16 cellular contexts compared by ENCODE assay signal in the genomic region with DNA sequence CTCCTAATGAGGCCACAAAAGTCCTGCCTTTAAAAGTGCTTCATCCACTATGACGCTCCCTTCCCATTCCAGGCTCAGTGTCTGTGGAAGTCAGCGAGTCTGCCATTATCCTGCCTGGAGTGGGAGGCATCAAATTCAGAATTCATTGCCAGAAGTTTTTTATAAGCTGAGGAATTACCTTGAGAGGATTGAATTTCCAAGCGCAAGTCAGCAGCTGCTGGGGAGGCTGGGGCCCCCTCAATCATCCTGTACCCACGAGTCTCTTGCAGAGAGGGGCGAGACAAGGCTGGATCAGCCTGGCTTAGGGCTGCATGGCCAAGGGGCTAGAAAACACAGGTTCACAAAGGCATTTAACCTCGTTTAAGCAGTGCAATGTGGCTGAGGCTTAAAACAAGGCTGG.
"Had no signal": no experiment of that assay in that cellular context is flagged by ENCODE, and none has a peak within 500 bp of the region (broad histone marks: within the 10 kb centered on the region; RNA-seq: fewer than 3 reads in every experiment).

No MANE protein-coding gene starts in this region.

- H3K36me3 Mint-ChIP-seq: activated naive CD8-positive, alpha-beta T cell treated with anti-CD3 and anti-CD28 coated beads, Interleukin-2, amount 10 ng/mL, durations not matched to agents 7 days and 5 days had no signal

- DNase-seq: activated CD4-positive, alpha-beta T cell treated with anti-CD3 and anti-CD28 coated beads, Interleukin-2, amount 50 U/mL, for 1 hour; activated naive CD4-positive, alpha-beta T cell; activated naive CD8-positive, alpha-beta T cell treated with anti-CD3 and anti-CD28 coated beads, Interleukin-2, amount 10 ng/mL, durations not matched to agents 7 days and 5 days; gastrocnemius medialis; left ventricle myocardium inferior; mesendoderm; stimulated activated CD4-positive, alpha-beta T cell treated with anti-CD3 and anti-CD28 coated beads, Interleukin-15, amount 100 ng/mL, for 24 hours; stimulated activated CD4-positive, alpha-beta T cell treated with anti-CD3 and anti-CD28 coated beads, Interleukin-4, amount 100 ng/mL, for 1 hour; stimulated activated naive CD4-positive, alpha-beta T cell; T-helper 2 cell had no signal

- H3K4me1 Mint-ChIP-seq: activated naive CD8-positive, alpha-beta T cell treated with anti-CD3 and anti-CD28 coated beads, Interleukin-2, amount 10 ng/mL, durations not matched to agents 7 days and 5 days had no signal

- H3K4me3 ChIP-seq: gastrocnemius medialis, left ventricle myocardium inferior, right atrium auricular region, skin epidermis, tibial nerve, vagina had no signal

- H3K27me3 ChIP-seq: gastrocnemius medialis, right atrium auricular region, tibial nerve, vagina had no signal

- H3K9me3 Mint-ChIP-seq: activated naive CD8-positive, alpha-beta T cell treated with anti-CD3 and anti-CD28 coated beads, Interleukin-2, amount 10 ng/mL, durations not matched to agents 7 days and 5 days; dendritic cell treated with granulocyte-macrophage colony-stimulating factor and Interleukin-4, amounts not matched to agents 40 ng/mL and 50 ng/mL, for 4 days had no signal

- H3K36me3 ChIP-seq: gastrocnemius medialis, left ventricle myocardium inferior, right atrium auricular region, tibial nerve, vagina had no signal

- H3K9me3 ChIP-seq: gastrocnemius medialis, left ventricle myocardium inferior, right atrium auricular region, tibial nerve, vagina had no signal

- H3K4me1 ChIP-seq: tibial nerve, vagina had no signal

- H3K4me3 Mint-ChIP-seq: activated naive CD8-positive, alpha-beta T cell treated with anti-CD3 and anti-CD28 coated beads, Interleukin-2, amount 10 ng/mL, durations not matched to agents 7 days and 5 days; dendritic cell treated with granulocyte-macrophage colony-stimulating factor and Interleukin-4, amounts not matched to agents 40 ng/mL and 50 ng/mL, for 4 days had no signal

- ATAC-seq: activated CD4-positive, CD25-positive, alpha-beta regulatory T cell treated with anti-CD3 and anti-CD28 coated beads, Interleukin-2, amount 50 U/mL, for 24 hours; gastrocnemius medialis had no signal

- H3K27ac Mint-ChIP-seq: activated naive CD8-positive, alpha-beta T cell treated with anti-CD3 and anti-CD28 coated beads, Interleukin-2, amount 10 ng/mL, durations not matched to agents 7 days and 5 days; dendritic cell treated with granulocyte-macrophage colony-stimulating factor and Interleukin-4, amounts not matched to agents 40 ng/mL and 50 ng/mL, for 4 days had no signal

- H3K27ac ChIP-seq: gastrocnemius medialis, left ventricle myocardium inferior, right atrium auricular region, skin epidermis, tibial nerve, vagina had no signal
